Comparison of ENCODE assay signal across 27 cellular contexts in genomic region chr11:100674212-100674611, GRCh38.
"Had no signal": no experiment of that assay in that cellular context is flagged by ENCODE, and none has a peak within 500 bp of the region (broad histone marks: within the 10 kb centered on the region; RNA-seq: fewer than 3 reads in every experiment).

No MANE protein-coding gene starts in this region.

- H3K9me3 ChIP-seq: pancreas, prostate gland, thoracic aorta had no signal

- H3K4me1 ChIP-seq: pancreas, prostate gland had no signal

- H3K4me3 ChIP-seq: pancreas, prostate gland, skin epidermis, thoracic aorta had no signal

- H3K36me3 ChIP-seq: pancreas, prostate gland, thoracic aorta had no signal

- H3K27ac ChIP-seq: pancreas, prostate gland, skin epidermis, thoracic aorta had no signal

- ATAC-seq: activated CD4-positive, alpha-beta T cell treated with anti-CD3 and anti-CD28 coated beads for 36 hours; activated CD8-positive, alpha-beta memory T cell treated with anti-CD3 and anti-CD28 coated beads, Interleukin-2, amount 10 ng/mL, durations not matched to agents 7 days and 5 days; activated CD8-positive, alpha-beta T cell treated with anti-CD3 and anti-CD28 coated beads, Interleukin-2, amount 10 ng/mL, durations not matched to agents 7 days and 5 days; left cardiac atrium; left ventricle myocardium superior; pancreas; sciatic nerve had no signal

- DNase-seq: activated CD4-positive, alpha-beta T cell treated with anti-CD3 and anti-CD28 coated beads for 36 hours; activated CD4-positive, CD25-positive, alpha-beta regulatory T cell; activated CD8-positive, alpha-beta memory T cell treated with anti-CD3 and anti-CD28 coated beads, Interleukin-2, amount 10 ng/mL, durations not matched to agents 7 days and 5 days; activated CD8-positive, alpha-beta T cell treated with anti-CD3 and anti-CD28 coated beads, Interleukin-2, amount 10 ng/mL, durations not matched to agents 7 days and 5 days; activated effector memory CD4-positive, alpha-beta T cell treated with Interleukin-2 at 50 U/mL for 16 hours; activated naive CD4-positive, alpha-beta T cell treated with Interleukin-2 at 50 U/mL for 16 hours; activated T-cell treated with anti-CD3 and anti-CD28 coated beads, Interleukin-2, amount 50 U/mL, for 48 hours; aorta; caudate nucleus; glutamatergic neuron; left cardiac atrium; left ventricle myocardium superior; mammary epithelial cell; naive B cell; pancreas; retina; stimulated activated CD4-positive, alpha-beta T cell treated with anti-CD3 and anti-CD28 coated beads, Interleukin-12 subunit alpha, Interleukin-12 subunit beta, amount 100 ng/mL, for 4 hours; stimulated activated CD4-positive, alpha-beta T cell treated with anti-CD3 and anti-CD28 coated beads, Interleukin-4, amount 100 ng/mL, for 1 hour; trophoblast cell had no signal

- H3K27me3 ChIP-seq: pancreas had no signal

- FAIRE-seq: endothelial cell of umbilical vein, frontal cortex, keratinocyte, pancreas, urothelium cell line had no signal
